Comparison of ENCODE assay signal across 7 cellular contexts in genomic region chr5:172007795-172008465, GRCh38. TPM values are rescaled to one million over a fixed set of nuclear protein-coding genes. Genes with fewer than 3 reads are reported as not detected.
DNase-seq lines count a peak whose midpoint lies in the region; ATAC-seq and TF ChIP-seq lines count a peak whose summit lies in the region.

No MANE protein-coding gene starts in this region.

- H3F3A ChIP-seq in SU-DHL-6 (ENCODE audit: insufficient read depth): peaks cover 15% of the 10 kb centered on the region; the same call in 1 of the 2 replicates

- peaks cover 13 to 33% (median 28%) of the 10 kb centered on the region in 3 donors for H3K4me1 ChIP-seq in skeletal muscle tissue (ENCODE audit: control insufficient read depth in 3 of 3, insufficient read depth in 3 of 3, low read length in 3 of 3)

- DNase-seq in GOT3 (lab: John Stamatoyannopoulos, UW): peak; percentile 8
- DNase-seq in foreskin fibroblast: peak; percentile 33 to 41
- DNase-seq in G401 (ENCODE audit: low spot score): no peak
- DNase-seq in NOMO-1 (lab: John Stamatoyannopoulos, UW; ENCODE audit: unreplicated experiment in 2 of 2): no peak

- H3K27me3 ChIP-seq in SU-DHL-6 (ENCODE audit: low read length): no peaks in the 10 kb centered on the region
- H3K27me3 ChIP-seq in skeletal muscle tissue (ENCODE audit: control insufficient read depth in 3 of 3, insufficient read depth in 3 of 3, low read length in 3 of 3): no peaks in the 10 kb centered on the region

- no peak overlapping the region for H3K27ac ChIP-seq in SU-DHL-6 (ENCODE audit: low read depth, low read length)
- H3K27ac ChIP-seq in skeletal muscle tissue (ENCODE audit: low read depth, low read length): peak overlapping the region; percentile 98

- H3K36me3 ChIP-seq in SU-DHL-6 (ENCODE audit: low read length) (no peaks in the 10 kb centered on the region), skeletal muscle tissue (ENCODE audit: control insufficient read depth in 3 of 3, insufficient read depth in 3 of 3, low read length in 3 of 3) (no peaks in the 10 kb centered on the region)

- H3K9ac ChIP-seq in SU-DHL-6 (ENCODE audit: low read length) (peak overlapping the region; percentile 93), skeletal muscle tissue (ENCODE audit: low read depth in 1 of 3, low read length in 3 of 3) (peak overlapping the region; percentile 97 to 98 (median 98))

- H3K79me2 ChIP-seq in SU-DHL-6 (ENCODE audit: insufficient read depth, low read length): peaks cover 33% of the 10 kb centered on the region

- no peak overlapping the region for H2AFZ ChIP-seq in SU-DHL-6 (ENCODE audit: low read depth, low read length, severe bottlenecking)

- H3K9me3 ChIP-seq in SU-DHL-6 (ENCODE audit: insufficient read depth, low read length) (no peaks in the 10 kb centered on the region), skeletal muscle tissue (ENCODE audit: control insufficient read depth in 3 of 3, low read length in 3 of 3) (no peaks in the 10 kb centered on the region)

- no peaks in the 10 kb centered on the region for H3K9me2 ChIP-seq in SU-DHL-6 (replicated peaks; ENCODE audit: insufficient read depth, low read length)

- H3K4me3 ChIP-seq in SU-DHL-6 (ENCODE audit: insufficient read depth, low read length, poor library complexity, severe bottlenecking): peak overlapping the region; percentile 74
- H3K4me3 ChIP-seq in foreskin fibroblast (ENCODE audit: low read depth in 1 of 2, low read length in 2 of 2): peak overlapping the region; percentile 94 to 95
- H3K4me3 ChIP-seq in skeletal muscle tissue (ENCODE audit: low read length in 3 of 3): peak overlapping the region; percentile 99

- in situ Hi-C loops in G401 (cut with HindIII; ENCODE audit: low sequenced_read_pairs): no loop called here

- H4K20me1 ChIP-seq in SU-DHL-6 (ENCODE audit: low read depth, low read length): peaks cover 5% of the 10 kb centered on the region; the same call in 1 of the 2 replicates

- H3K4me2 ChIP-seq in SU-DHL-6 (ENCODE audit: low read depth, low read length, poor library complexity, severe bottlenecking): peak overlapping the region; percentile 98

- TF ChIP-seq CTCF in SU-DHL-6 (IDR thresholded peaks at IDR 0.05; ENCODE audit: insufficient read depth, low read length, poor library complexity, severe bottlenecking) (no peak), foreskin fibroblast (IDR thresholded peaks at IDR 0.05; ENCODE audit: low read depth, low read length) (no peak)

- ATAC-seq in HG02970 (IDR thresholded peaks at IDR 0.05; ENCODE audit: low FRiP score, unreplicated experiment): no peak

RNA-seq across cellular contexts. Expression of gene FBXW11, which starts 1.5 kb away (rescaled TPM):
- total RNA-seq in skeletal muscle tissue: 60.5 TPM
- 35.4 and 68.7 TPM in 2 replicates for total RNA-seq in G401 (2014; rRNA removed; shearing (Covaris generic))

Comparison
In these comparisons a context has a peak if more than half of its experiments do, and no peak if none do; other contexts are left out.
1. DNase-seq: peak in GOT3 (single experiment) and foreskin fibroblast (2 of 2); none in G401 (single experiment) and NOMO-1 (0 of 2).
2. Peak in every context shown above with its lines, with median percentiles within 50 percentile points of each other: H3K4me3 ChIP-seq.